13 cellular contexts compared by ENCODE assay signal in the genomic region with DNA sequence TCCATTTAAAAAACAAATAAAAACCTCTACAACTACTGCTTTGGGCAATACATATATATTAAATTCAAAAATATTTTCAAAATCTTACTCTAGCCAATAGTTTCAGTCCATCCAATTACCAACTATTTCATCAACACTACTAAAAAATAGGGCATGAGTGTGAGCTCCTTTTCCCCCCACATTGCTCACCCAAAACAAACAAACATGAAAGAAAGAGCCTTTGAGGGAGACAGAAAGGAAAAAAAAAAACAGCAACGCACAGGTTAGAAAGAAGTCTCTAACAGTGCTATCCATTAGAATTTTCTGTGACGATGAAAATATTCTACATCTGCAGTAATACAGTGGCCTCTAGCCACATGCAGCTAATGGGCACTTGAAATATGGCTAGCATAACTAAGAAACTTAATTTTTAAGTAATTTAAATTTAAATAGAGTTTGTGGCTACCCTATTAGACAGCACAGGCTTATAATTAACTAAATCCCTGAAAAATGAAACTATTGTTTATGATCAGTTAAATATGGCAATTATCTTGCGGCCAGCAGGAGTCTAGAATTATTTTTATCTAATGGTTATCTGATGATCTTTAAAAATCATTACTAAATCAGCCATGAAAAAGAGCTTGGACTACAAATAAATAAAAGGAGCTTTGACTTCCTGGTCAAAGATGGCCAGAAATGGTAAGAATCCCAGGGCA. TPM values are rescaled to one million over a fixed set of nuclear protein-coding genes. Genes with fewer than 3 reads are reported as not detected.
DNase-seq lines count a peak whose midpoint lies in the region; ATAC-seq and TF ChIP-seq lines count a peak whose summit lies in the region.
"Had no signal": no experiment of that assay in that cellular context is flagged by ENCODE, and none has a peak within 500 bp of the region (broad histone marks: within the 10 kb centered on the region; RNA-seq: fewer than 3 reads in every experiment).

No MANE protein-coding gene starts in this region.

- no peak for TF ChIP-seq CTCF in CD8-positive, alpha-beta T cell (IDR thresholded peaks at IDR 0.05)
- TF ChIP-seq CTCF in ascending aorta (IDR thresholded peaks at IDR 0.05) (no peak), osteocyte (IDR thresholded peaks at IDR 0.05) (no peak)

- no peak for DNase-seq in CD8-positive, alpha-beta T cell
- DNase-seq in NCI-H460 (ENCODE audit: extremely low read depth, low read depth) (peak; percentile 62), ascending aorta (ENCODE audit: low spot score in 2 of 2) (no peak), osteocyte (ENCODE audit: extremely low spot score, unreplicated experiment) (no peak)
- DNase-seq in stimulated activated CD8-positive, alpha-beta memory T cell treated with anti-CD3 and anti-CD28 coated beads, Interleukin-4, amount 100 ng/mL, for 48 hours: no peak
- DNase-seq: amniotic stem cell, dermis blood vessel endothelial cell, GM23248, NCI-H146, NCI-H226 had no signal

- H3K4me1 Mint-ChIP-seq in CD8-positive, alpha-beta T cell (ENCODE audit: low read depth): peaks cover 51% of the 10 kb centered on the region
- H3K4me1 Mint-ChIP-seq in osteocyte (ENCODE audit: unreplicated experiment): peaks cover 22% of the 10 kb centered on the region
- H3K4me1 Mint-ChIP-seq in stimulated activated memory B cell treated with anti-CD40 and anti-IgM and Interleukin-4, amounts not matched to agents 10 μg/mL and 1 μg/mL and 100 μg/mL, for 72 hours: peaks cover 8% of the 10 kb centered on the region

- no peaks in the 10 kb centered on the region for H3K36me3 ChIP-seq in CD8-positive, alpha-beta T cell (ENCODE audit: insufficient read depth, low read length)
- H3K36me3 ChIP-seq in ascending aorta: no peaks in the 10 kb centered on the region
- H3K36me3 ChIP-seq: neural progenitor cell had no signal

- POLR2A ChIA-PET in CD8-positive, alpha-beta T cell (lab: Charles Lee): no interaction called here

- H3K4me1 ChIP-seq in CD8-positive, alpha-beta T cell (ENCODE audit: insufficient read depth, low read length): peaks cover 17% of the 10 kb centered on the region
- H3K4me1 ChIP-seq in ascending aorta: peaks cover 2 to 20% of the 10 kb centered on the region in 2 donors

- H3K27ac Mint-ChIP-seq in CD8-positive, alpha-beta T cell: peak overlapping the region; percentile 74
- peak overlapping the region; percentile 40 for H3K27ac Mint-ChIP-seq in osteocyte (ENCODE audit: unreplicated experiment)
- no peak overlapping the region for H3K27ac Mint-ChIP-seq in stimulated activated memory B cell treated with anti-CD40 and anti-IgM and Interleukin-4, amounts not matched to agents 10 μg/mL and 1 μg/mL and 100 μg/mL, for 72 hours
- H3K27ac Mint-ChIP-seq: neural progenitor cell had no signal

- CTCF ChIA-PET in CD8-positive, alpha-beta T cell (lab: Charles Lee): interaction anchor here (0.6 to 1.1 kb wide), 2 partner anchors 31 to 243 kb away, joined by 3 read pairs; no protein-coding TSS in a partner anchor

- H3K36me3 Mint-ChIP-seq in CD8-positive, alpha-beta T cell: peaks cover 13% of the 10 kb centered on the region
- peaks cover 16% of the 10 kb centered on the region for H3K36me3 Mint-ChIP-seq in osteocyte (ENCODE audit: unreplicated experiment)
- no peaks in the 10 kb centered on the region for H3K36me3 Mint-ChIP-seq in stimulated activated memory B cell treated with anti-CD40 and anti-IgM and Interleukin-4, amounts not matched to agents 10 μg/mL and 1 μg/mL and 100 μg/mL, for 72 hours

- no peaks in the 10 kb centered on the region for H3K27me3 ChIP-seq in CD8-positive, alpha-beta T cell (ENCODE audit: insufficient read depth, low read length)
- H3K27me3 ChIP-seq in ascending aorta: no peaks in the 10 kb centered on the region
- H3K27me3 ChIP-seq: neural progenitor cell had no signal

- H3K9me3 Mint-ChIP-seq in CD8-positive, alpha-beta T cell: peaks cover 4% of the 10 kb centered on the region
- H3K9me3 Mint-ChIP-seq in osteocyte (ENCODE audit: unreplicated experiment): peaks cover 6% of the 10 kb centered on the region
- H3K9me3 Mint-ChIP-seq in stimulated activated memory B cell treated with anti-CD40 and anti-IgM and Interleukin-4, amounts not matched to agents 10 μg/mL and 1 μg/mL and 100 μg/mL, for 72 hours: no peaks in the 10 kb centered on the region

- H3K27ac ChIP-seq in CD8-positive, alpha-beta T cell (ENCODE audit: low read depth, low read length): no peak overlapping the region
- peak overlapping the region; percentile 9 to 33 for H3K27ac ChIP-seq in ascending aorta
- H3K27ac ChIP-seq: GM23248, neural progenitor cell had no signal

- no peak overlapping the region for H3K4me3 Mint-ChIP-seq in CD8-positive, alpha-beta T cell
- H3K4me3 Mint-ChIP-seq in osteocyte (ENCODE audit: unreplicated experiment): no peak overlapping the region
- no peak overlapping the region for H3K4me3 Mint-ChIP-seq in stimulated activated memory B cell treated with anti-CD40 and anti-IgM and Interleukin-4, amounts not matched to agents 10 μg/mL and 1 μg/mL and 100 μg/mL, for 72 hours
- H3K4me3 Mint-ChIP-seq: neural progenitor cell had no signal

- H3K27me3 Mint-ChIP-seq in CD8-positive, alpha-beta T cell (ENCODE audit: low read depth): no peaks in the 10 kb centered on the region
- no peaks in the 10 kb centered on the region for H3K27me3 Mint-ChIP-seq in osteocyte (ENCODE audit: unreplicated experiment)
- no peaks in the 10 kb centered on the region for H3K27me3 Mint-ChIP-seq in stimulated activated memory B cell treated with anti-CD40 and anti-IgM and Interleukin-4, amounts not matched to agents 10 μg/mL and 1 μg/mL and 100 μg/mL, for 72 hours

- H3K9me3 ChIP-seq in CD8-positive, alpha-beta T cell (ENCODE audit: low read length): no peaks in the 10 kb centered on the region
- peaks cover 0 to 7% of the 10 kb centered on the region in 2 donors for H3K9me3 ChIP-seq in ascending aorta

- no peak overlapping the region for H3K4me3 ChIP-seq in CD8-positive, alpha-beta T cell (ENCODE audit: low read depth, low read length)
- H3K4me3 ChIP-seq in ascending aorta: no peak overlapping the region
- H3K4me3 ChIP-seq: GM23248, neural progenitor cell had no signal

- intact Hi-C loops in CD8-positive, alpha-beta T cell (cut with DNase I, micrococcal nuclease): loop anchor here (1.0 to 10.0 kb wide), 3 partner anchors 9 to 560 kb away; no protein-coding TSS in a partner anchor
- intact Hi-C loops in ascending aorta (cut with DNase I): no loop called here

- ATAC-seq in CD8-positive, alpha-beta T cell: no peak
- no peak for ATAC-seq in stimulated activated memory B cell treated with anti-CD40 and anti-IgM and Interleukin-4, amounts not matched to agents 10 μg/mL and 1 μg/mL and 100 μg/mL, for 72 hours
- no peak for ATAC-seq in GM18498 (IDR thresholded peaks at IDR 0.05; ENCODE audit: unreplicated experiment)

RNA-seq across cellular contexts. Expression of gene RBMS1, which starts 59.2 kb away (rescaled TPM):
- total RNA-seq in CD8-positive, alpha-beta T cell: 10 to 100 TPM; 69.3 to 71.2 TPM
- 41.1 and 45.9 TPM in 2 replicates for total RNA-seq in NCI-H460 (2014; rRNA removed; shearing (Covaris generic))
- polyA plus RNA-seq in NCI-H460 (2014; cell fraction: nucleus; rRNA removed): 31.9 and 54.3 TPM in 2 replicates
- 51.1 TPM for total RNA-seq in ascending aorta
- 161 and 169 TPM in 2 replicates for total RNA-seq in osteocyte
